ENCODE assay signal across 9 cellular contexts in genomic region chr11:122556605-122557004, GRCh38.
DNase-seq lines count a peak whose midpoint lies in the region; ATAC-seq and TF ChIP-seq lines count a peak whose summit lies in the region.
"Had no signal": no experiment of that assay in that cellular context is flagged by ENCODE, and none has a peak within 500 bp of the region (broad histone marks: within the 10 kb centered on the region; RNA-seq: fewer than 3 reads in every experiment).

No MANE protein-coding gene starts in this region.

- no peaks in the 10 kb centered on the region for H3K4me1 ChIP-seq in thyroid gland
- H3K4me1 ChIP-seq: SJSA1 had no signal

- WGBS in thyroid gland, 2 donors, result 48 to 69% methylated on average over 7 to 32 of the region's 34 CpGs

- peak in 2 of 6 experiments; percentile 36 to 41 for TF ChIP-seq CTCF in thyroid gland (IDR thresholded peaks at IDR 0.05)

- intact Hi-C loops in thyroid gland (cut with DNase I), result no loop called here

- no peaks in the 10 kb centered on the region for H3K36me3 ChIP-seq in thyroid gland
- H3K36me3 ChIP-seq: SJSA1 had no signal

- no peak for TF ChIP-seq POLR2A in thyroid gland (IDR thresholded peaks at IDR 0.05)

- no peaks in the 10 kb centered on the region for H3K27me3 ChIP-seq in thyroid gland
- H3K27me3 ChIP-seq: SJSA1 had no signal

- H3K4me3 ChIP-seq in thyroid gland (replicated peaks in 1 of 3), result no peak overlapping the region
- H3K4me3 ChIP-seq: SJSA1 had no signal

- no peaks in the 10 kb centered on the region for H3K9me3 ChIP-seq in thyroid gland
- H3K9me3 ChIP-seq: SJSA1 had no signal

- H3K27ac ChIP-seq in thyroid gland, result no peak overlapping the region
- H3K27ac ChIP-seq: SJSA1 had no signal

- peak; percentile 14 for DNase-seq in activated gamma-delta T cell treated with Interleukin-2 at 50 U/mL for 16 hours
- no peak for DNase-seq in activated gamma-delta T cell (lab: John Stamatoyannopoulos, UW)
- DNase-seq in astrocyte of the hippocampus (ENCODE audit: low read depth, low spot score), result peak; percentile 54
- peak; percentile 59 for DNase-seq in left kidney (ENCODE audit: low read depth, low spot score)
- DNase-seq in thyroid gland, result peak; percentile 24 to 57
- no peak for DNase-seq in NCI-H146 (lab: John Stamatoyannopoulos, UW)
- no peak for DNase-seq in central memory CD4-positive, alpha-beta T cell

- ATAC-seq in GM18873 (IDR thresholded peaks at IDR 0.05; ENCODE audit: low FRiP score, unreplicated experiment), result no peak

Comparison
In these comparisons a context has a peak if more than half of its experiments do, and no peak if none do; other contexts are left out.
1. DNase-seq: peak in activated gamma-delta T cell treated with Interleukin-2 at 50 U/mL for 16 hours (single experiment), astrocyte of the hippocampus (single experiment), left kidney (single experiment) and thyroid gland (2 of 2); none in activated gamma-delta T cell (single experiment), NCI-H146 (single experiment) and central memory CD4-positive, alpha-beta T cell (single experiment).